7 cellular contexts compared by ENCODE assay signal in the genomic region with DNA sequence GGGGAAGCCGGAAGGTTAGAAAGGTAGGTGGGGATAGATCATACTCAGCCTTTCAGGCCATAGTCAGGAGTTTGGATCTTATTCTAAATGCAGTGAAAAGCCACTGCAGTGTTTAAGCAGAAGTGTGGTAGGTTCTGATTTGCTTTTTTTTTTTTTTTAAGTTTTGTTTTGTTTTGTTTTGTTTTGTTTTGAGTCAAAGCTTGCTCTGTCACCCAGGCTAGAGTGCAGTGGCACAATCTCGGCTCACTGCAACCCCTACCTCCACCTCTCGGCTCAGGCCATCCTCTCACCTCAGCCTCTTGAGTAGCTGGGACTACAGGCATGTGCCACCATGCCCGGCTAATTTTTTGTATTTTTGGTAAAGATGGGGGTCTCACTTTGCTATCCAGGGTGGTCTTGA.
"Had no signal": no experiment of that assay in that cellular context is flagged by ENCODE, and none has a peak within 500 bp of the region (broad histone marks: within the 10 kb centered on the region; RNA-seq: fewer than 3 reads in every experiment).

No MANE protein-coding gene starts in this region.

- H3K4me1 ChIP-seq: HAP-1 had no signal

- H3K27ac ChIP-seq: GM23248 had no signal

- H3K9ac ChIP-seq: GM23248 had no signal

- ATAC-seq: HCT116 had no signal

- H3K36me3 ChIP-seq: HAP-1 had no signal

- H3K9me3 ChIP-seq: HAP-1 had no signal

- H3K4me3 ChIP-seq: GM23248, HAP-1 had no signal

- DNase-seq: GM23248, GOT3, H7, HFFc6, KBM-7 had no signal

- H2AFZ ChIP-seq: GM23248 had no signal
